7 cellular contexts compared by ENCODE assay signal in genomic region chr17:5584971-5585794, GRCh38. TPM values are rescaled to one million over a fixed set of nuclear protein-coding genes. Genes with fewer than 3 reads are reported as not detected.
DNase-seq lines count a peak whose midpoint lies in the region; ATAC-seq, FAIRE-seq and TF ChIP-seq lines count a peak whose summit lies in the region.

No MANE protein-coding gene starts in this region.

- TF ChIP-seq CTCF in fibroblast of lung (conservative IDR thresholded peaks at IDR 0.05 in 1 of 2, IDR thresholded peaks at IDR 0.05 in 1 of 2; ENCODE audit: low read depth in 1 of 2, low read length in 2 of 2) (no peak), smooth muscle cell (IDR thresholded peaks at IDR 0.05; ENCODE audit: borderline replicate concordance, insufficient read depth, poor library complexity, severe bottlenecking) (no peak)

- 82% methylated on average over 14 of the region's 14 CpGs for WGBS in smooth muscle cell (ENCODE audit: low lambda C conversion rate)

- no peaks in the 10 kb centered on the region for H3F3A ChIP-seq in smooth muscle cell (ENCODE audit: low read depth)

- peak overlapping the region; percentile 94 for H2AFZ ChIP-seq in fibroblast of lung (ENCODE audit: low read length)
- no peak overlapping the region for H2AFZ ChIP-seq in smooth muscle cell (ENCODE audit: low read depth)

- H3K9me3 ChIP-seq in SJSA1 (replicated peaks) = no peaks in the 10 kb centered on the region
- H3K9me3 ChIP-seq in fibroblast of lung (ENCODE audit: control insufficient read depth, insufficient read depth, low read depth, low read length) = no peaks in the 10 kb centered on the region
- no peaks in the 10 kb centered on the region for H3K9me3 ChIP-seq in smooth muscle cell (replicated peaks; ENCODE audit: low read depth)

- H4K20me1 ChIP-seq in fibroblast of lung (ENCODE audit: control insufficient read depth, extremely low read depth, insufficient read depth, low read length) (no peaks in the 10 kb centered on the region), smooth muscle cell (ENCODE audit: low read depth) (no peaks in the 10 kb centered on the region)

- no peak overlapping the region for H3K4me3 ChIP-seq in SJSA1
- H3K4me3 ChIP-seq in fibroblast of lung (replicated peaks in 1 of 4; ENCODE audit: control extremely low read depth in 1 of 4, insufficient read depth in 1 of 4, low read depth in 3 of 4, low read length in 4 of 4) = peak overlapping the region in 1 of 4 experiments; percentile 1
- no peak overlapping the region for H3K4me3 ChIP-seq in smooth muscle cell

- H3K79me2 ChIP-seq in fibroblast of lung (ENCODE audit: control insufficient read depth, insufficient read depth, low read length) (peaks cover 6% of the 10 kb centered on the region), smooth muscle cell (ENCODE audit: low read depth) (no peaks in the 10 kb centered on the region)

- DNase-seq in GM18507 (ENCODE audit: extremely low spot score, insufficient read length, low read depth) (no peak), SJSA1 (ENCODE audit: low read depth in 1 of 2, low spot score in 2 of 2) (peak in 1 of 2 experiments; percentile 41), fibroblast of lung (ENCODE audit: low read depth in 2 of 2) (peak; percentile 74 to 93), smooth muscle cell (lab: John Stamatoyannopoulos, UW; ENCODE audit: unreplicated experiment) (no peak), NCI-H1694 (lab: John Stamatoyannopoulos, UW) (no peak)

- H3K36me3 ChIP-seq in SJSA1 (0 out of 2 replicates have a peak, but pooled peaks cover 3% of the 10 kb centered on the region), fibroblast of lung (ENCODE audit: control insufficient read depth, insufficient read depth, low read length) (peaks cover 4% of the 10 kb centered on the region), smooth muscle cell (ENCODE audit: low read depth) (no peaks in the 10 kb centered on the region)

- H3K4me1 ChIP-seq in SJSA1 (replicated peaks) (peaks cover 26% of the 10 kb centered on the region), fibroblast of lung (ENCODE audit: control insufficient read depth, extremely low read depth, insufficient read depth, low read length) (peaks cover 16% of the 10 kb centered on the region), smooth muscle cell (ENCODE audit: low read depth) (no peaks in the 10 kb centered on the region)

- FAIRE-seq in GM18507 (lab: Jason Lieb, UNC) = peak; percentile 36

- H3K9ac ChIP-seq in fibroblast of lung (ENCODE audit: insufficient read depth, low read length) = peak overlapping the region; percentile 42
- H3K9ac ChIP-seq in smooth muscle cell (ENCODE audit: low read depth) = no peak overlapping the region

- H3K27me3 ChIP-seq in SJSA1 (replicated peaks) = no peaks in the 10 kb centered on the region
- peaks cover 2% of the 10 kb centered on the region for H3K27me3 ChIP-seq in fibroblast of lung (ENCODE audit: control insufficient read depth, insufficient read depth, low read length)
- H3K27me3 ChIP-seq in smooth muscle cell (ENCODE audit: low read depth) = no peaks in the 10 kb centered on the region

- H3K4me2 ChIP-seq in fibroblast of lung (ENCODE audit: extremely low read depth, insufficient read depth, low read length) (no peak overlapping the region), smooth muscle cell (peak overlapping the region; percentile 8)

- ATAC-seq in esophagus mucosa (no peak), GM18505 (IDR thresholded peaks at IDR 0.05; ENCODE audit: unreplicated experiment) (no peak)

- TF ChIP-seq POLR2A in GM18505 (IDR thresholded peaks at IDR 0.05; ENCODE audit: borderline replicate concordance, extremely low read depth, insufficient read depth, insufficient read length) = no peak

- H3K27ac ChIP-seq in SJSA1 (peak overlapping the region; percentile 62), fibroblast of lung (ENCODE audit: insufficient read depth, low read length) (peak overlapping the region; percentile 89), smooth muscle cell (ENCODE audit: low read depth) (peak overlapping the region; percentile 12)

RNA-seq across cellular contexts. Expression of gene NLRP1, which starts 0.9 kb away (rescaled TPM):
- total RNA-seq in SJSA1 (2014; rRNA removed; shearing (Covaris generic)) = 48.2 and 49.3 TPM in 2 replicates
- total RNA-seq in fibroblast of lung (11.8 and 22.1 TPM in 2 replicates), smooth muscle cell (47.2 and 49.3 TPM in 2 replicates), esophagus mucosa (11.2 TPM)
- polyA plus RNA-seq in fibroblast of lung (23.1 and 35.1 TPM in 2 replicates), smooth muscle cell (64.2 and 75.7 TPM in 2 replicates)
- polyA plus RNA-seq in fibroblast of lung (2012) = 35.9 and 61.2 TPM in 2 replicates
- 31.1 and 31.2 TPM in 2 replicates for polyA minus RNA-seq in fibroblast of lung (ENCODE audit: low replicate concordance)

Comparison
In these comparisons a context has a peak if more than half of its experiments do, and no peak if none do; other contexts are left out.
1. DNase-seq: peak in fibroblast of lung (2 of 2); none in GM18507 (single experiment), smooth muscle cell (single experiment) and NCI-H1694 (single experiment).
2. H3K27ac ChIP-seq: peak in every context shown above with its lines; median percentile 89 in fibroblast of lung; 62 in SJSA1; 12 in smooth muscle cell.